ENCODE assay signal across 22 cellular contexts in the genomic region with DNA sequence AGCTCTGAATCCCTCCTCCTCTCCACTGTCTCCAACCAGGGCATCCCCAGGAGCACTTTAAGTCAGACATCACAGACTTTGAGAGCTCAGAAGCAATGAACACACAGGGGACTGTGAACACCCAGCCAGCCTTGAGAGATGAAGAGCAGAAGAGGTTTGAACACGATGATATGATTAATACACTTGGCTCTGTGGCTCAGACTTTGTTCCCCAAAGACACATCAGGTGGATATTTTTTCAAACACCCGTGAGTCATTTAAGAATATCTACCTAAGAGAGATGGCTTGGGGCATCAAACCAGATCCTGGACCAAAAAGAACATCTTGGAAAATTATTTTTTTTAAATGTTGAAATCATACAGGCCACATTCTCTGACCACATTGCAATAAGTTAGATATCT.
"Had no signal": no experiment of that assay in that cellular context is flagged by ENCODE, and none has a peak within 500 bp of the region (broad histone marks: within the 10 kb centered on the region; RNA-seq: fewer than 3 reads in every experiment).

No MANE protein-coding gene starts in this region.

- H3K4me3 ChIP-seq: MG63, SJSA1, SK-N-MC had no signal

- H3K27ac ChIP-seq: SJSA1, SK-N-MC had no signal

- H3K36me3 ChIP-seq: MG63, SJSA1 had no signal

- FAIRE-seq: RCC 7860 had no signal

- H3K4me1 ChIP-seq: SJSA1 had no signal

- DNase-seq: KBM-7, MG63, NCI-H1092, NCI-H1105 treated with DMSO at 0.1 percent for 48 hours, NCI-H1417 treated with DMSO at 0.1 percent for 48 hours, NCI-H146, NCI-H1694 treated with DMSO at 0.1 percent for 48 hours, NCI-H1930, NCI-H2081 treated with DMSO at 0.1 percent for 48 hours, NCI-H2171, NCI-H226, NCI-H446, NCI-H510A, NCI-H524 treated with DMSO at 0.1 percent for 48 hours, NCI-H69, NCI-H774, Right ventricle myocardium superior, RPMI8226, SIG-M5 had no signal

- H3K27me3 ChIP-seq: MG63, SJSA1 had no signal
